Comparison of ENCODE assay signal across 24 cellular contexts in genomic region chr6:44685213-44685612, GRCh38.
DNase-seq lines count a peak whose midpoint lies in the region; ATAC-seq and TF ChIP-seq lines count a peak whose summit lies in the region.
"Had no signal": no experiment of that assay in that cellular context is flagged by ENCODE, and none has a peak within 500 bp of the region (broad histone marks: within the 10 kb centered on the region; RNA-seq: fewer than 3 reads in every experiment).

No MANE protein-coding gene starts in this region.

- intact Hi-C loops in activated CD8-positive, alpha-beta T cell treated with anti-CD3 and anti-CD28 coated beads for 36 hours (cut with micrococcal nuclease) = loop anchor here (10.0 kb wide), 1 partner anchor 100 kb away; no protein-coding TSS in a partner anchor
- intact Hi-C loops in natural killer cell (cut with micrococcal nuclease) = no loop called here

- H3K27me3 Mint-ChIP-seq in activated CD8-positive, alpha-beta T cell treated with anti-CD3 and anti-CD28 coated beads, Interleukin-2, amount 10 ng/mL, durations not matched to agents 7 days and 5 days (ENCODE audit: low read depth) = peaks cover 3% of the 10 kb centered on the region
- no peaks in the 10 kb centered on the region for H3K27me3 Mint-ChIP-seq in activated CD8-positive, alpha-beta T cell treated with anti-CD3 and anti-CD28 coated beads for 36 hours
- peaks cover 6% of the 10 kb centered on the region; the same call in 1 of the 2 replicates for H3K27me3 Mint-ChIP-seq in WTC11 (ENCODE audit: low read depth)
- peaks cover 3% of the 10 kb centered on the region for H3K27me3 Mint-ChIP-seq in type B pancreatic cell
- peaks cover 7 to 15% of the 10 kb centered on the region in 2 donors for H3K27me3 Mint-ChIP-seq in natural killer cell (ENCODE audit: low read depth in 2 of 2)

- DNase-seq in activated CD8-positive, alpha-beta T cell treated with anti-CD3 and anti-CD28 coated beads, Interleukin-2, amount 10 ng/mL, durations not matched to agents 7 days and 5 days = peak; percentile 6
- no peak for DNase-seq in activated CD8-positive, alpha-beta T cell treated with anti-CD3 and anti-CD28 coated beads for 36 hours
- DNase-seq in WTC11 (ENCODE audit: low spot score) (no peak), epithelial cell of prostate (ENCODE audit: low read depth, low spot score) (peak; percentile 34), type B pancreatic cell (ENCODE audit: extremely low spot score, unreplicated experiment) (no peak), natural killer cell (no peak), NOMO-1 treated with dmso at 0.1 percent for 144 hours (lab: John Stamatoyannopoulos, UW; ENCODE audit: unreplicated experiment) (no peak)
- DNase-seq in stimulated activated CD4-positive, alpha-beta T cell treated with anti-CD3 and anti-CD28 coated beads, Interleukin-4, amount 100 ng/mL, for 4 hours = no peak
- DNase-seq: 8988T; ACHN; CD4-positive, CD25-positive, alpha-beta regulatory T cell; DMS53; HCEC 1CT; KBM-7; MG63; NCI-H1105 treated with DMSO at 0.1 percent for 48 hours; NCI-H146; NCI-H1930; NCI-H2107; NCI-H526 treated with DMSO at 0.1 percent for 48 hours; RPMI8226; SHP77 treated with DMSO at 0.1 percent for 48 hours had no signal

- no peak for TF ChIP-seq CTCF in activated CD8-positive, alpha-beta T cell treated with anti-CD3 and anti-CD28 coated beads for 36 hours (IDR thresholded peaks at IDR 0.05)
- TF ChIP-seq CTCF in WTC11 (IDR thresholded peaks at IDR 0.05) (no peak), type B pancreatic cell (conservative IDR thresholded peaks at IDR 0.05) (no peak), natural killer cell (IDR thresholded peaks at IDR 0.05) (no peak)

- peaks cover 17% of the 10 kb centered on the region for H3K9me3 Mint-ChIP-seq in activated CD8-positive, alpha-beta T cell treated with anti-CD3 and anti-CD28 coated beads, Interleukin-2, amount 10 ng/mL, durations not matched to agents 7 days and 5 days (ENCODE audit: insufficient read depth)
- H3K9me3 Mint-ChIP-seq in activated CD8-positive, alpha-beta T cell treated with anti-CD3 and anti-CD28 coated beads for 36 hours = peaks cover 10% of the 10 kb centered on the region
- peaks cover 36% of the 10 kb centered on the region for H3K9me3 Mint-ChIP-seq in WTC11
- peaks cover 15% of the 10 kb centered on the region for H3K9me3 Mint-ChIP-seq in type B pancreatic cell
- no peaks in the 10 kb centered on the region for H3K9me3 Mint-ChIP-seq in natural killer cell

- CTCF ChIA-PET in activated CD8-positive, alpha-beta T cell treated with anti-CD3 and anti-CD28 coated beads, Interleukin-2, amount 10 ng/mL, durations not matched to agents 7 days and 5 days (lab: Charles Lee) = no interaction called here
- CTCF ChIA-PET in activated CD8-positive, alpha-beta T cell treated with anti-CD3 and anti-CD28 coated beads for 36 hours (lab: Charles Lee) = interaction anchor here (0.6 to 0.8 kb wide), 2 partner anchors 92 to 1034 kb away, joined by 3 read pairs; no protein-coding TSS in a partner anchor
- CTCF ChIA-PET in WTC11 (lab: Charles Lee) = interaction anchor here (0.7 kb wide), 1 partner anchor 17 kb away, joined by 3 read pairs; no protein-coding TSS in a partner anchor

- H3K4me1 Mint-ChIP-seq in activated CD8-positive, alpha-beta T cell treated with anti-CD3 and anti-CD28 coated beads, Interleukin-2, amount 10 ng/mL, durations not matched to agents 7 days and 5 days (ENCODE audit: low read depth) = peaks cover 3% of the 10 kb centered on the region
- no peaks in the 10 kb centered on the region for H3K4me1 Mint-ChIP-seq in activated CD8-positive, alpha-beta T cell treated with anti-CD3 and anti-CD28 coated beads for 36 hours (ENCODE audit: low read depth)
- no peaks in the 10 kb centered on the region for H3K4me1 Mint-ChIP-seq in WTC11
- H3K4me1 Mint-ChIP-seq in type B pancreatic cell (ENCODE audit: unreplicated experiment) = peaks cover 13% of the 10 kb centered on the region
- no peaks in the 10 kb centered on the region for H3K4me1 Mint-ChIP-seq in natural killer cell
- H3K4me1 Mint-ChIP-seq: CD4-positive, CD25-positive, alpha-beta regulatory T cell; GM23338 had no signal

- H3K36me3 Mint-ChIP-seq in activated CD8-positive, alpha-beta T cell treated with anti-CD3 and anti-CD28 coated beads, Interleukin-2, amount 10 ng/mL, durations not matched to agents 7 days and 5 days (ENCODE audit: low read depth) = no peaks in the 10 kb centered on the region
- H3K36me3 Mint-ChIP-seq in activated CD8-positive, alpha-beta T cell treated with anti-CD3 and anti-CD28 coated beads for 36 hours (ENCODE audit: low read depth) = no peaks in the 10 kb centered on the region
- peaks cover 20% of the 10 kb centered on the region for H3K36me3 Mint-ChIP-seq in WTC11
- H3K36me3 Mint-ChIP-seq in type B pancreatic cell = no peaks in the 10 kb centered on the region
- no peaks in the 10 kb centered on the region for H3K36me3 Mint-ChIP-seq in natural killer cell
- H3K36me3 Mint-ChIP-seq: CD4-positive, CD25-positive, alpha-beta regulatory T cell had no signal

- POLR2A ChIA-PET in activated CD8-positive, alpha-beta T cell treated with anti-CD3 and anti-CD28 coated beads, Interleukin-2, amount 10 ng/mL, durations not matched to agents 7 days and 5 days (lab: Charles Lee) = no interaction called here
- POLR2A ChIA-PET in activated CD8-positive, alpha-beta T cell treated with anti-CD3 and anti-CD28 coated beads for 36 hours (lab: Charles Lee) = no interaction called here
- POLR2A ChIA-PET in WTC11 (lab: Charles Lee) = no interaction called here

- H3K27ac Mint-ChIP-seq in activated CD8-positive, alpha-beta T cell treated with anti-CD3 and anti-CD28 coated beads, Interleukin-2, amount 10 ng/mL, durations not matched to agents 7 days and 5 days = no peak overlapping the region
- H3K27ac Mint-ChIP-seq in activated CD8-positive, alpha-beta T cell treated with anti-CD3 and anti-CD28 coated beads for 36 hours = no peak overlapping the region
- H3K27ac Mint-ChIP-seq in WTC11 = 0 out of 2 replicates have a peak overlapping the region, but pooled peaks have one; percentile 17
- peak overlapping the region; percentile 40 for H3K27ac Mint-ChIP-seq in type B pancreatic cell
- H3K27ac Mint-ChIP-seq in natural killer cell = no peak overlapping the region
- H3K27ac Mint-ChIP-seq: GM23338 had no signal

- no peak for ATAC-seq in activated CD8-positive, alpha-beta T cell treated with anti-CD3 and anti-CD28 coated beads, Interleukin-2, amount 10 ng/mL, durations not matched to agents 7 days and 5 days
- ATAC-seq in activated CD8-positive, alpha-beta T cell treated with anti-CD3 and anti-CD28 coated beads for 36 hours = no peak
- no peak for ATAC-seq in WTC11
- ATAC-seq in natural killer cell = no peak
- ATAC-seq: GM23338 had no signal

- H3K4me3 Mint-ChIP-seq in activated CD8-positive, alpha-beta T cell treated with anti-CD3 and anti-CD28 coated beads, Interleukin-2, amount 10 ng/mL, durations not matched to agents 7 days and 5 days = no peak overlapping the region
- no peak overlapping the region for H3K4me3 Mint-ChIP-seq in activated CD8-positive, alpha-beta T cell treated with anti-CD3 and anti-CD28 coated beads for 36 hours
- H3K4me3 Mint-ChIP-seq in WTC11 (no peak overlapping the region), type B pancreatic cell (no peak overlapping the region), natural killer cell (no peak overlapping the region)
- H3K4me3 Mint-ChIP-seq: CD4-positive, CD25-positive, alpha-beta regulatory T cell; GM23338 had no signal

- H3K27ac ChIP-seq in epithelial cell of prostate = peak overlapping the region; percentile 42
- H3K27ac ChIP-seq: BLaER1 had no signal

TF ChIP-seq in WTC11, 78 proteins besides CTCF, POLR2A, EP300 and RAD21:
- TF ChIP-seq ZNF219 (CRISPR knock-in tag; IDR thresholded peaks at IDR 0.05; ENCODE audit: borderline replicate concordance) = no peak
- TF ChIP-seq NR1H2 (CRISPR knock-in tag; IDR thresholded peaks at IDR 0.05) = no peak
- TF ChIP-seq OVOL2 (CRISPR knock-in tag; IDR thresholded peaks at IDR 0.05; ENCODE audit: borderline replicate concordance) = no peak
TF ChIP-seq in WTC11: peak in this region for 0.

Comparison
In these comparisons a context has a peak if more than half of its experiments do, and no peak if none do; other contexts are left out.
1. DNase-seq: peak in activated CD8-positive, alpha-beta T cell treated with anti-CD3 and anti-CD28 coated beads, Interleukin-2, amount 10 ng/mL, durations not matched to agents 7 days and 5 days (single experiment) and epithelial cell of prostate (single experiment); none in activated CD8-positive, alpha-beta T cell treated with anti-CD3 and anti-CD28 coated beads for 36 hours (single experiment), WTC11 (single experiment), type B pancreatic cell (single experiment), stimulated activated CD4-positive, alpha-beta T cell treated with anti-CD3 and anti-CD28 coated beads, Interleukin-4, amount 100 ng/mL, for 4 hours (0 of 2), natural killer cell (single experiment) and NOMO-1 treated with dmso at 0.1 percent for 144 hours (single experiment).
2. H3K27ac Mint-ChIP-seq: peak in WTC11 (single experiment) and type B pancreatic cell (single experiment); none in activated CD8-positive, alpha-beta T cell treated with anti-CD3 and anti-CD28 coated beads, Interleukin-2, amount 10 ng/mL, durations not matched to agents 7 days and 5 days (single experiment), activated CD8-positive, alpha-beta T cell treated with anti-CD3 and anti-CD28 coated beads for 36 hours (single experiment) and natural killer cell (0 of 2).